11 cellular contexts compared by ENCODE assay signal in genomic region chr5:151251621-151252020, GRCh38. TPM values are rescaled to one million over a fixed set of nuclear protein-coding genes. Genes with fewer than 3 reads are reported as not detected.
DNase-seq lines count a peak whose midpoint lies in the region; ATAC-seq and TF ChIP-seq lines count a peak whose summit lies in the region.
"Had no signal": no experiment of that assay in that cellular context is flagged by ENCODE, and none has a peak within 500 bp of the region (broad histone marks: within the 10 kb centered on the region; RNA-seq: fewer than 3 reads in every experiment).

No MANE protein-coding gene starts in this region.

- no peaks in the 10 kb centered on the region for H3K36me3 Mint-ChIP-seq in activated naive CD4-positive, alpha-beta T cell treated with anti-CD3 and anti-CD28 coated beads, Interleukin-2, amount 50 U/mL, for 24 hours
- H3K36me3 Mint-ChIP-seq in activated CD4-positive, alpha-beta memory T cell treated with anti-CD3 and anti-CD28 coated beads for 36 hours = no peaks in the 10 kb centered on the region

- POLR2A ChIA-PET in activated CD4-positive, alpha-beta memory T cell treated with anti-CD3 and anti-CD28 coated beads for 36 hours (lab: Charles Lee) = interaction anchor here (0.6 to 3.0 kb wide), 6 partner anchors 28 to 520 kb away, joined by 3 to 17 read pairs (median 4); partner anchors contain the start of genes CCDC69 and G3BP1

- CTCF ChIA-PET in activated CD4-positive, alpha-beta memory T cell treated with anti-CD3 and anti-CD28 coated beads for 36 hours (lab: Charles Lee) = interaction anchor here (1.2 to 1.6 kb wide), 3 partner anchors 10 to 101 kb away, joined by 3 to 5 read pairs (median 3); no protein-coding TSS in a partner anchor

- in situ Hi-C loops in transverse colon (cut with MboI; ENCODE audit: low pct_ligation_motif_present in 1 of 4, low pct_unique_long_range_greater_than_20kb in 1 of 4, low sequenced_read_pairs in 3 of 4) = no loop called here
- in situ Hi-C loops in brain microvascular endothelial cell (cut with HindIII; ENCODE audit: low pct_ligation_motif_present, low sequenced_read_pairs) = no loop called here

- no peak for ATAC-seq in right lobe of liver

- peaks cover 50% of the 10 kb centered on the region for H3K4me1 Mint-ChIP-seq in activated naive CD4-positive, alpha-beta T cell treated with anti-CD3 and anti-CD28 coated beads, Interleukin-2, amount 50 U/mL, for 24 hours
- peaks cover 45% of the 10 kb centered on the region for H3K4me1 Mint-ChIP-seq in activated CD4-positive, alpha-beta memory T cell treated with anti-CD3 and anti-CD28 coated beads for 36 hours (ENCODE audit: low read depth)

- H3K4me2 ChIP-seq in osteoblast (ENCODE audit: insufficient read depth, low read length) = no peak overlapping the region

- H3K4me3 ChIP-seq in right lobe of liver (peak overlapping the region in 2 of 3 donors; percentile 62 to 70), transverse colon (no peak overlapping the region), brain microvascular endothelial cell (ENCODE audit: low read depth, low read length) (no peak overlapping the region), osteoblast (ENCODE audit: insufficient read depth, low read length) (no peak overlapping the region)

- intact Hi-C loops in activated CD4-positive, alpha-beta memory T cell treated with anti-CD3 and anti-CD28 coated beads for 36 hours (cut with micrococcal nuclease) = loop anchor here (1.0 to 10.0 kb wide), 9 partner anchors 8 to 894 kb away; partner anchors contain the start of genes CCDC69, G3BP1, TCOF1 and TNIP1
- intact Hi-C loops in right lobe of liver (cut with DNase I) = no loop called here
- intact Hi-C loops in transverse colon (cut with DNase I; ENCODE audit: low total_unique reads) = no loop called here

- no peaks in the 10 kb centered on the region for H3K9me3 Mint-ChIP-seq in activated naive CD4-positive, alpha-beta T cell treated with anti-CD3 and anti-CD28 coated beads, Interleukin-2, amount 50 U/mL, for 24 hours
- H3K9me3 Mint-ChIP-seq in activated CD4-positive, alpha-beta memory T cell treated with anti-CD3 and anti-CD28 coated beads for 36 hours = no peaks in the 10 kb centered on the region

- H3K4me1 ChIP-seq in right lobe of liver = peaks cover 0 to 35% (median 8%) of the 10 kb centered on the region in 4 donors
- peaks cover 8 to 36% (median 18%) of the 10 kb centered on the region in 4 donors for H3K4me1 ChIP-seq in transverse colon
- peaks cover 15% of the 10 kb centered on the region for H3K4me1 ChIP-seq in osteoblast (ENCODE audit: insufficient read depth, low read length)

- no peaks in the 10 kb centered on the region for H3K27me3 Mint-ChIP-seq in activated naive CD4-positive, alpha-beta T cell treated with anti-CD3 and anti-CD28 coated beads, Interleukin-2, amount 50 U/mL, for 24 hours
- H3K27me3 Mint-ChIP-seq in activated CD4-positive, alpha-beta memory T cell treated with anti-CD3 and anti-CD28 coated beads for 36 hours = no peaks in the 10 kb centered on the region

- H3K4me3 Mint-ChIP-seq in activated naive CD4-positive, alpha-beta T cell treated with anti-CD3 and anti-CD28 coated beads, Interleukin-2, amount 50 U/mL, for 24 hours = peak overlapping the region; percentile 82
- H3K4me3 Mint-ChIP-seq in activated CD4-positive, alpha-beta memory T cell treated with anti-CD3 and anti-CD28 coated beads for 36 hours = peak overlapping the region; percentile 84

- no peak overlapping the region for H2AFZ ChIP-seq in osteoblast (ENCODE audit: low read length)

- no peak for TF ChIP-seq EP300 in transverse colon (IDR thresholded peaks at IDR 0.05; ENCODE audit: low read depth)

- no peaks in the 10 kb centered on the region for H3K27me3 ChIP-seq in right lobe of liver
- H3K27me3 ChIP-seq in transverse colon = no peaks in the 10 kb centered on the region
- H3K27me3 ChIP-seq in brain microvascular endothelial cell (replicated peaks) = peaks cover 2% of the 10 kb centered on the region
- peaks cover 7% of the 10 kb centered on the region for H3K27me3 ChIP-seq in osteoblast (ENCODE audit: insufficient read depth, low read length)

- TF ChIP-seq CTCF in right lobe of liver (IDR thresholded peaks at IDR 0.05) (no peak), transverse colon (IDR thresholded peaks at IDR 0.05) (no peak), brain microvascular endothelial cell (IDR thresholded peaks at IDR 0.05; ENCODE audit: low read depth, low read length, missing control alignments) (no peak), osteoblast (IDR thresholded peaks at IDR 0.05; ENCODE audit: extremely low read depth, low read depth, low read length) (no peak)

- peak overlapping the region; percentile 65 to 92 (median 84) for H3K27ac ChIP-seq in right lobe of liver
- H3K27ac ChIP-seq in transverse colon = peak overlapping the region in 3 of 4 donors; percentile 19 to 89 (median 81)
- no peak overlapping the region for H3K27ac ChIP-seq in brain microvascular endothelial cell
- no peak overlapping the region for H3K27ac ChIP-seq in osteoblast (ENCODE audit: low read depth, low read length)

- DNase-seq in activated naive CD4-positive, alpha-beta T cell treated with Interleukin-2 at 50 U/mL for 16 hours = no peak
- peak; percentile 8 for DNase-seq in activated CD4-positive, alpha-beta memory T cell treated with anti-CD3 and anti-CD28 coated beads for 36 hours
- DNase-seq in right lobe of liver (no peak), transverse colon (no peak), brain microvascular endothelial cell (no peak), osteoblast (ENCODE audit: insufficient read length, low spot score, missing footprints) (no peak)
- DNase-seq in activated CD8-positive, alpha-beta memory T cell treated with anti-CD3 and anti-CD28 coated beads, Interleukin-2, amount 50 U/mL, for 48 hours = no peak
- DNase-seq: NCI-H1694 had no signal

- peaks cover 30% of the 10 kb centered on the region for H3K79me2 ChIP-seq in osteoblast (ENCODE audit: insufficient read depth, low read length)

- H3K27ac Mint-ChIP-seq in activated naive CD4-positive, alpha-beta T cell treated with anti-CD3 and anti-CD28 coated beads, Interleukin-2, amount 50 U/mL, for 24 hours = peak overlapping the region; percentile 83
- peak overlapping the region; percentile 94 for H3K27ac Mint-ChIP-seq in activated CD4-positive, alpha-beta memory T cell treated with anti-CD3 and anti-CD28 coated beads for 36 hours

- no peaks in the 10 kb centered on the region for H3K9me3 ChIP-seq in right lobe of liver
- H3K9me3 ChIP-seq in transverse colon = no peaks in the 10 kb centered on the region
- no peaks in the 10 kb centered on the region for H3K9me3 ChIP-seq in osteoblast (ENCODE audit: low read depth, low read length)

- WGBS in right lobe of liver (ENCODE audit: insufficient coverage, low coverage, low lambda C conversion rate, missing lambda C conversion rate) = 51% methylated on average over 4 of the region's 4 CpGs
- WGBS in transverse colon (ENCODE audit: low coverage in 1 of 2), 2 donors = 80 to 89% methylated on average over 4 of the region's 4 CpGs

- no peaks in the 10 kb centered on the region for H3K36me3 ChIP-seq in right lobe of liver
- H3K36me3 ChIP-seq in transverse colon = no peaks in the 10 kb centered on the region
- H3K36me3 ChIP-seq in brain microvascular endothelial cell (replicated peaks) = no peaks in the 10 kb centered on the region
- H3K36me3 ChIP-seq in osteoblast (ENCODE audit: insufficient read depth, low read length) = no peaks in the 10 kb centered on the region

- TF ChIP-seq POLR2A in right lobe of liver (IDR thresholded peaks at IDR 0.05) = no peak
- TF ChIP-seq POLR2A in transverse colon (IDR thresholded peaks at IDR 0.05) = no peak

- H4K20me1 ChIP-seq in osteoblast (ENCODE audit: insufficient read depth, low read length) = no peaks in the 10 kb centered on the region

RNA-seq across cellular contexts. Expression of gene GM2A, which starts 1.4 kb away (rescaled TPM):
- total RNA-seq in activated CD4-positive, alpha-beta memory T cell treated with anti-CD3 and anti-CD28 coated beads for 36 hours = 10 to 100 TPM; 28.7 to 29.1 TPM
- 10 to 100 TPM; 11.7 to 23.6 (median 20.3) TPM for total RNA-seq in right lobe of liver
- 10 to 100 TPM in 2 of 4 donors, 1 to 10 TPM in 2; 5.6 to 19.5 (median 11.2) TPM for total RNA-seq in transverse colon
- total RNA-seq in osteoblast = 35.5 and 42.1 TPM in 2 replicates

RNA-seq across cellular contexts. Expression of gene CCDC69, which starts 27.7 kb away (rescaled TPM):
- 10 to 100 TPM; 24.6 to 27.6 TPM for total RNA-seq in activated CD4-positive, alpha-beta memory T cell treated with anti-CD3 and anti-CD28 coated beads for 36 hours
- 10 to 100 TPM; 11.8 to 30.9 (median 22.9) TPM for total RNA-seq in right lobe of liver
- total RNA-seq in transverse colon = 10 to 100 TPM; 37.7 to 89.2 (median 62.1) TPM
- 10.5 and 10.9 TPM in 2 replicates for total RNA-seq in osteoblast

RNA-seq across cellular contexts. Expression of gene SLC36A3, which starts 51.9 kb away (rescaled TPM):
- total RNA-seq in activated CD4-positive, alpha-beta memory T cell treated with anti-CD3 and anti-CD28 coated beads for 36 hours = not detected
- total RNA-seq in right lobe of liver (not detected), transverse colon (not detected), osteoblast (not detected in 2 replicates)
- total RNA-seq: fibroblast of lung, mucosa of gallbladder had no signal

Comparison
In these comparisons a context has a peak if more than half of its experiments do, and no peak if none do; other contexts are left out.
1. H3K27ac ChIP-seq: peak in right lobe of liver (3 of 3) and transverse colon (3 of 4); none in brain microvascular endothelial cell (single experiment) and osteoblast (single experiment).
2. H3K4me3 ChIP-seq: peak in right lobe of liver (2 of 3); none in transverse colon (0 of 4), brain microvascular endothelial cell (single experiment) and osteoblast (single experiment).